ENCODE assay signal across 10 cellular contexts in genomic region chr16:79451196-79451816, GRCh38.
DNase-seq lines count a peak whose midpoint lies in the region; ATAC-seq and TF ChIP-seq lines count a peak whose summit lies in the region.
"Had no signal": no experiment of that assay in that cellular context is flagged by ENCODE, and none has a peak within 500 bp of the region (broad histone marks: within the 10 kb centered on the region; RNA-seq: fewer than 3 reads in every experiment).

No MANE protein-coding gene starts in this region.

- DNase-seq in activated CD4-positive, alpha-beta T cell treated with anti-CD3 and anti-CD28 coated beads for 36 hours: no peak
- no peak for DNase-seq in activated CD4-positive, alpha-beta T cell treated with anti-CD3 and anti-CD28 coated beads for 1 hour
- DNase-seq in SIG-M5 treated with dmso at 0.1 percent for 504 hours (lab: John Stamatoyannopoulos, UW; ENCODE audit: unreplicated experiment) (peak; percentile 76), pons (ENCODE audit: low spot score) (peak; percentile 82), CD14-positive monocyte (ENCODE audit: low spot score) (no peak), GM13977 (ENCODE audit: low spot score) (no peak)
- DNase-seq: activated CD4-positive, alpha-beta T cell treated with anti-CD3 and anti-CD28 coated beads for 48 hours had no signal

- intact Hi-C loops in activated CD4-positive, alpha-beta T cell treated with anti-CD3 and anti-CD28 coated beads for 36 hours (cut with DNase I, micrococcal nuclease): loop anchor here in 1 of 2 experiments (5.0 kb wide), 1 partner anchor 134 kb away; no protein-coding TSS in a partner anchor
- intact Hi-C loops in CD14-positive monocyte (cut with micrococcal nuclease): no loop called here

- no peaks in the 10 kb centered on the region for H3K36me3 Mint-ChIP-seq in activated CD4-positive, alpha-beta T cell treated with anti-CD3 and anti-CD28 coated beads for 36 hours (ENCODE audit: low read depth)
- H3K36me3 Mint-ChIP-seq in CD14-positive monocyte: no peaks in the 10 kb centered on the region
- H3K36me3 Mint-ChIP-seq: naive thymus-derived CD8-positive, alpha-beta T cell had no signal

- in situ Hi-C loops in GM13977 (cut with MboI; ENCODE audit: low pct_unique_long_range_greater_than_20kb, low sequenced_read_pairs, unreplicated experiment): no loop called here

- POLR2A ChIA-PET in activated CD4-positive, alpha-beta T cell treated with anti-CD3 and anti-CD28 coated beads for 36 hours (lab: Charles Lee): interaction anchor here (0.7 kb wide), 1 partner anchor 156 kb away, joined by 3 read pairs; no protein-coding TSS in a partner anchor

- no peaks in the 10 kb centered on the region for H3K27me3 Mint-ChIP-seq in activated CD4-positive, alpha-beta T cell treated with anti-CD3 and anti-CD28 coated beads for 36 hours
- H3K27me3 Mint-ChIP-seq in CD14-positive monocyte (ENCODE audit: low read depth in 3 of 3): peaks cover 0 to 6% (median 2%) of the 10 kb centered on the region in 3 donors

- no peak overlapping the region for H3K4me3 Mint-ChIP-seq in activated CD4-positive, alpha-beta T cell treated with anti-CD3 and anti-CD28 coated beads for 36 hours
- no peak overlapping the region for H3K4me3 Mint-ChIP-seq in CD14-positive monocyte
- H3K4me3 Mint-ChIP-seq: naive thymus-derived CD8-positive, alpha-beta T cell had no signal

- peak; percentile 69 for ATAC-seq in activated CD4-positive, alpha-beta T cell treated with anti-CD3 and anti-CD28 coated beads for 36 hours
- ATAC-seq in HG03060 (IDR thresholded peaks at IDR 0.05; ENCODE audit: low read depth, unreplicated experiment) (peak; percentile 75), HG03139 (IDR thresholded peaks at IDR 0.05; ENCODE audit: unreplicated experiment) (no peak)
- ATAC-seq: naive thymus-derived CD8-positive, alpha-beta T cell had no signal

- H3K4me1 Mint-ChIP-seq in activated CD4-positive, alpha-beta T cell treated with anti-CD3 and anti-CD28 coated beads for 36 hours: peaks cover 10% of the 10 kb centered on the region
- H3K4me1 Mint-ChIP-seq in CD14-positive monocyte: peaks cover 27% of the 10 kb centered on the region

- TF ChIP-seq CTCF in CD14-positive monocyte (IDR thresholded peaks at IDR 0.05) (no peak), GM13977 (IDR thresholded peaks at IDR 0.05; ENCODE audit: extremely low read depth, insufficient read depth, missing control alignments) (no peak)

- no peak overlapping the region for H3K27ac Mint-ChIP-seq in activated CD4-positive, alpha-beta T cell treated with anti-CD3 and anti-CD28 coated beads for 36 hours
- peak overlapping the region in 3 of 7 donors; percentile 22 to 74 (median 70) for H3K27ac Mint-ChIP-seq in CD14-positive monocyte
- H3K27ac Mint-ChIP-seq: naive thymus-derived CD8-positive, alpha-beta T cell had no signal

- H3K9me3 Mint-ChIP-seq in activated CD4-positive, alpha-beta T cell treated with anti-CD3 and anti-CD28 coated beads for 36 hours (ENCODE audit: low read depth): no peaks in the 10 kb centered on the region
- peaks cover 0 to 2% (median 0%) of the 10 kb centered on the region in 7 donors for H3K9me3 Mint-ChIP-seq in CD14-positive monocyte

- CTCF ChIA-PET in activated CD4-positive, alpha-beta T cell treated with anti-CD3 and anti-CD28 coated beads for 36 hours (lab: Charles Lee): interaction anchor here (0.5 to 1.0 kb wide), 4 partner anchors 55 to 1523 kb away, joined by 3 to 4 read pairs (median 3); no protein-coding TSS in a partner anchor

Comparison
In these comparisons a context has a peak if more than half of its experiments do, and no peak if none do; other contexts are left out.
1. DNase-seq: peak in SIG-M5 treated with dmso at 0.1 percent for 504 hours (single experiment) and pons (single experiment); none in activated CD4-positive, alpha-beta T cell treated with anti-CD3 and anti-CD28 coated beads for 36 hours (single experiment), activated CD4-positive, alpha-beta T cell treated with anti-CD3 and anti-CD28 coated beads for 1 hour (single experiment), CD14-positive monocyte (single experiment) and GM13977 (single experiment).